ENCODE assay signal across 19 cellular contexts in the genomic region with DNA sequence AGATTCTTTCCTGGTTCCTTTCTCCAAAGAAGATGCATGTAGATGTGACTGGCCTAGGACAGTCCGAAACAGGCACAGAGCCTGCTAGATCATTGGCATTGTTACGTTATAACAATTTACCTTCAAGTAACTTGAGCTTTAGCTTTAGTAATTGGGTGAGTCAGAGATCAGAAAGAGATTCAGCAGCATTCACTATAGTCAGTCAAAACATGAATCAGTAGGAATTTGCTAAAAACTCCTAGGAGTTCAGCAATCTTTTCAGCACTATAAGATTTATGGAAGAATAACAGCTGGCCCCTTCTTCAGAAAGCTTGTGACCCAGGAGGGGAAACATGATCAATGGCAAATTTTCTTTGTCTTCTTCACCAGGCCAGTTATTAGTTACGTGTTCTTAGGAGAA.
DNase-seq lines count a peak whose midpoint lies in the region; ATAC-seq and TF ChIP-seq lines count a peak whose summit lies in the region.
"Had no signal": no experiment of that assay in that cellular context is flagged by ENCODE, and none has a peak within 500 bp of the region (broad histone marks: within the 10 kb centered on the region; RNA-seq: fewer than 3 reads in every experiment).

No MANE protein-coding gene starts in this region.

- no peaks in the 10 kb centered on the region for H4K20me1 ChIP-seq in osteoblast (ENCODE audit: insufficient read depth, low read length)

- DNase-seq in AG08396 (ENCODE audit: low spot score) = peak; percentile 10
- DNase-seq in LHCN-M2 (ENCODE audit: low read depth) = peak; percentile 84
- no peak for DNase-seq in breast epithelium (ENCODE audit: low spot score in 2 of 2)
- DNase-seq in osteoblast (ENCODE audit: insufficient read length, low spot score, missing footprints) = no peak
- DNase-seq in ACHN = no peak
- DNase-seq in tibial nerve (ENCODE audit: low spot score in 2 of 2) = no peak
- DNase-seq in NCI-H2227 treated with DMSO at 0.1 percent for 48 hours (lab: John Stamatoyannopoulos, UW) = no peak
- DNase-seq: activated CD4-positive, alpha-beta T cell treated with anti-CD3 and anti-CD28 coated beads for 48 hours; activated naive CD8-positive, alpha-beta T cell treated with anti-CD3 and anti-CD28 coated beads for 36 hours; activated T-cell treated with anti-CD3 and anti-CD28 coated beads, Interleukin-2, amount 50 U/mL, for 1 hour; DMS153; left ventricle myocardium inferior; naive B cell; NCI-H2081 treated with DMSO at 0.1 percent for 48 hours; psoas muscle; Right ventricle myocardium superior; stimulated activated CD4-positive, alpha-beta T cell treated with anti-CD3 and anti-CD28 coated beads, Interleukin-2, amount 100 ng/mL, for 24 hours had no signal

- WGBS in tibial nerve, 2 donors = 35 to 85% methylated on average over 3 of the region's 3 CpGs

- H3K27ac ChIP-seq in breast epithelium (peak overlapping the region; percentile 23 to 35), osteoblast (ENCODE audit: low read depth, low read length) (peak overlapping the region; percentile 72), tibial nerve (no peak overlapping the region)
- H3K27ac ChIP-seq: HL-60, left ventricle myocardium inferior, psoas muscle had no signal

- no peaks in the 10 kb centered on the region for H3K9me3 ChIP-seq in breast epithelium
- no peaks in the 10 kb centered on the region for H3K9me3 ChIP-seq in osteoblast (ENCODE audit: low read depth, low read length)
- H3K9me3 ChIP-seq in tibial nerve = peaks cover 0 to 3% (median 0%) of the 10 kb centered on the region in 4 donors
- H3K9me3 ChIP-seq: psoas muscle had no signal

- no peak overlapping the region for H2AFZ ChIP-seq in osteoblast (ENCODE audit: low read length)

- H3K4me3 ChIP-seq in breast epithelium (no peak overlapping the region), osteoblast (ENCODE audit: insufficient read depth, low read length) (no peak overlapping the region), tibial nerve (no peak overlapping the region)
- H3K4me3 ChIP-seq: left ventricle myocardium inferior, psoas muscle had no signal

- no peak for ATAC-seq in GM19351 (IDR thresholded peaks at IDR 0.05; ENCODE audit: unreplicated experiment)

- TF ChIP-seq CTCF in breast epithelium (IDR thresholded peaks at IDR 0.05) (no peak), osteoblast (IDR thresholded peaks at IDR 0.05; ENCODE audit: extremely low read depth, low read depth, low read length) (no peak), tibial nerve (IDR thresholded peaks at IDR 0.05) (no peak)

- H3K36me3 ChIP-seq in breast epithelium (no peaks in the 10 kb centered on the region), osteoblast (ENCODE audit: insufficient read depth, low read length) (no peaks in the 10 kb centered on the region), tibial nerve (no peaks in the 10 kb centered on the region)
- H3K36me3 ChIP-seq: left ventricle myocardium inferior had no signal

- in situ Hi-C loops in ACHN (cut with HindIII; ENCODE audit: low pct_ligation_motif_present, low pct_unique_long_range_greater_than_20kb, low sequenced_read_pairs) = no loop called here

- H3K27me3 ChIP-seq in breast epithelium = no peaks in the 10 kb centered on the region
- no peaks in the 10 kb centered on the region for H3K27me3 ChIP-seq in osteoblast (ENCODE audit: insufficient read depth, low read length)
- H3K27me3 ChIP-seq in tibial nerve = no peaks in the 10 kb centered on the region

- no peaks in the 10 kb centered on the region for H3K4me1 ChIP-seq in breast epithelium
- peaks cover 36% of the 10 kb centered on the region for H3K4me1 ChIP-seq in osteoblast (ENCODE audit: insufficient read depth, low read length)
- H3K4me1 ChIP-seq in tibial nerve = peaks cover 0 to 8% (median 0%) of the 10 kb centered on the region in 4 donors

- TF ChIP-seq EP300 in tibial nerve (IDR thresholded peaks at IDR 0.05) = no peak

- intact Hi-C loops in breast epithelium (cut with DNase I; ENCODE audit: low total_unique reads) = no loop called here

- H3K4me2 ChIP-seq in osteoblast (ENCODE audit: insufficient read depth, low read length) = peak overlapping the region; percentile 7

- TF ChIP-seq POLR2A in breast epithelium (IDR thresholded peaks at IDR 0.05) = no peak
- no peak for TF ChIP-seq POLR2A in tibial nerve (IDR thresholded peaks at IDR 0.05)

- no peaks in the 10 kb centered on the region for H3K79me2 ChIP-seq in osteoblast (ENCODE audit: insufficient read depth, low read length)

Comparison
In these comparisons a context has a peak if more than half of its experiments do, and no peak if none do; other contexts are left out.
1. DNase-seq: peak in AG08396 (single experiment) and LHCN-M2 (single experiment); none in breast epithelium (0 of 2), osteoblast (single experiment), ACHN (single experiment), tibial nerve (0 of 2) and NCI-H2227 treated with DMSO at 0.1 percent for 48 hours (single experiment).
2. H3K27ac ChIP-seq: peak in breast epithelium (2 of 2) and osteoblast (single experiment); none in tibial nerve (0 of 4).